ENCODE assay signal across 7 cellular contexts in genomic region chr11:78464787-78465168, GRCh38. TPM values are rescaled to one million over a fixed set of nuclear protein-coding genes. Genes with fewer than 3 reads are reported as not detected.
A peak's percentile ranks its signal among the peaks of the same experiment; 100 is the strongest.
DNase-seq lines count a peak whose midpoint lies in the region; ATAC-seq and TF ChIP-seq lines count a peak whose summit lies in the region.
"Not testable (repeated sequence)": the region's sequence is repeated elsewhere in the genome, so short reads cannot be mapped to it uniquely, and the experiment has no call there.

No MANE protein-coding gene starts in this region.

- H2AFZ ChIP-seq in OCI-LY1 (ENCODE audit: low read length) = not testable (repeated sequence)

- H3K36me3 Mint-ChIP-seq in CD8-positive, alpha-beta memory T cell = peaks cover 6 to 42% (median 26%) of the 10 kb centered on the region in 3 donors
- peaks cover 47% of the 10 kb centered on the region for H3K36me3 Mint-ChIP-seq in T-helper 2 cell treated with Interferon-gamma antibody and Interleukin-4, amounts not matched to agents 5 μg/mL and 100 μg/mL, for 36 hours (ENCODE audit: low read depth)
- peaks cover 58% of the 10 kb centered on the region for H3K36me3 Mint-ChIP-seq in activated T-cell treated with anti-CD3 and anti-CD28 coated beads, Interleukin-2, amount 50 U/mL, for 24 hours (ENCODE audit: low read depth)
- peaks cover 16% of the 10 kb centered on the region for H3K36me3 Mint-ChIP-seq in central memory CD8-positive, alpha-beta T cell (ENCODE audit: insufficient read depth)
- peaks cover 24% of the 10 kb centered on the region for H3K36me3 Mint-ChIP-seq in memory B cell
- H3K36me3 Mint-ChIP-seq in stimulated activated memory B cell treated with anti-CD40 and anti-IgM and Interleukin-4, amounts not matched to agents 10 μg/mL and 1 μg/mL and 100 μg/mL, for 72 hours = peaks cover 46% of the 10 kb centered on the region

- POLR2A ChIA-PET in CD8-positive, alpha-beta memory T cell (lab: Charles Lee) = interaction anchor here (2.4 kb wide), 1 partner anchor 49 kb away, joined by 5 read pairs; no protein-coding TSS in a partner anchor

- not testable (repeated sequence) for H4K20me1 ChIP-seq in OCI-LY1 (ENCODE audit: insufficient read depth, low read length)

- not testable (repeated sequence) for H3K9me3 ChIP-seq in CD8-positive, alpha-beta memory T cell (ENCODE audit: low read length); OCI-LY1 (ENCODE audit: low read length)

- DNase-seq in CD8-positive, alpha-beta memory T cell = peak in 1 of 5 donors; percentile 3
- DNase-seq in T-helper 2 cell treated with Interferon-gamma antibody and Interleukin-4, amounts not matched to agents 5 μg/mL and 100 μg/mL, for 36 hours (ENCODE audit: low spot score); activated T-cell treated with anti-CD3 and anti-CD28 coated beads, Interleukin-2, amount 50 U/mL, for 24 hours; central memory CD8-positive, alpha-beta T cell (ENCODE audit: low spot score in 2 of 2); memory B cell (ENCODE audit: low spot score in 2 of 2): not testable (repeated sequence)

- CTCF ChIA-PET in CD8-positive, alpha-beta memory T cell (lab: Charles Lee) = interaction anchor here (1.7 kb wide), 1 partner anchor 49 kb away, joined by 5 read pairs; no protein-coding TSS in a partner anchor

- peak overlapping the region; percentile 67; the same call in 1 of the 2 replicates for H3K4me2 ChIP-seq in OCI-LY1 (ENCODE audit: low read length)

- H3K9ac ChIP-seq in OCI-LY1 (ENCODE audit: low read length) = peak overlapping the region; percentile 64; the same call in 1 of the 2 replicates

- H3K9me3 Mint-ChIP-seq in CD8-positive, alpha-beta memory T cell; T-helper 2 cell treated with Interferon-gamma antibody and Interleukin-4, amounts not matched to agents 5 μg/mL and 100 μg/mL, for 36 hours; activated T-cell treated with anti-CD3 and anti-CD28 coated beads, Interleukin-2, amount 50 U/mL, for 24 hours; central memory CD8-positive, alpha-beta T cell; memory B cell; stimulated activated memory B cell treated with anti-CD40 and anti-IgM and Interleukin-4, amounts not matched to agents 10 μg/mL and 1 μg/mL and 100 μg/mL, for 72 hours: not testable (repeated sequence)

- H3K27me3 Mint-ChIP-seq in CD8-positive, alpha-beta memory T cell; T-helper 2 cell treated with Interferon-gamma antibody and Interleukin-4, amounts not matched to agents 5 μg/mL and 100 μg/mL, for 36 hours (ENCODE audit: low read depth); activated T-cell treated with anti-CD3 and anti-CD28 coated beads, Interleukin-2, amount 50 U/mL, for 24 hours; central memory CD8-positive, alpha-beta T cell; memory B cell; stimulated activated memory B cell treated with anti-CD40 and anti-IgM and Interleukin-4, amounts not matched to agents 10 μg/mL and 1 μg/mL and 100 μg/mL, for 72 hours: not testable (repeated sequence)

- H3F3A ChIP-seq in OCI-LY1 (ENCODE audit: insufficient read depth, low read length) = not testable (repeated sequence)

- peak overlapping the region in 3 of 7 donors; percentile 7 to 76 (median 35) for H3K4me3 Mint-ChIP-seq in CD8-positive, alpha-beta memory T cell
- H3K4me3 Mint-ChIP-seq in T-helper 2 cell treated with Interferon-gamma antibody and Interleukin-4, amounts not matched to agents 5 μg/mL and 100 μg/mL, for 36 hours; activated T-cell treated with anti-CD3 and anti-CD28 coated beads, Interleukin-2, amount 50 U/mL, for 24 hours; stimulated activated memory B cell treated with anti-CD40 and anti-IgM and Interleukin-4, amounts not matched to agents 10 μg/mL and 1 μg/mL and 100 μg/mL, for 72 hours: not testable (repeated sequence)
- peak overlapping the region; percentile 9 for H3K4me3 Mint-ChIP-seq in central memory CD8-positive, alpha-beta T cell
- peak overlapping the region; percentile 51 for H3K4me3 Mint-ChIP-seq in memory B cell

- not testable (repeated sequence) for H3K27ac ChIP-seq in CD8-positive, alpha-beta memory T cell (ENCODE audit: low read depth, low read length)
- peak overlapping the region; percentile 94 for H3K27ac ChIP-seq in OCI-LY1 (ENCODE audit: low read depth, low read length, poor library complexity, severe bottlenecking)

- peak overlapping the region in 5 of 8 donors; percentile 21 to 95 (median 87) for H3K27ac Mint-ChIP-seq in CD8-positive, alpha-beta memory T cell
- peak overlapping the region; percentile 89 for H3K27ac Mint-ChIP-seq in T-helper 2 cell treated with Interferon-gamma antibody and Interleukin-4, amounts not matched to agents 5 μg/mL and 100 μg/mL, for 36 hours
- H3K27ac Mint-ChIP-seq in activated T-cell treated with anti-CD3 and anti-CD28 coated beads, Interleukin-2, amount 50 U/mL, for 24 hours = peak overlapping the region; percentile 58
- peak overlapping the region; percentile 93 for H3K27ac Mint-ChIP-seq in central memory CD8-positive, alpha-beta T cell (ENCODE audit: low read depth)
- H3K27ac Mint-ChIP-seq in memory B cell = peak overlapping the region; percentile 97
- H3K27ac Mint-ChIP-seq in stimulated activated memory B cell treated with anti-CD40 and anti-IgM and Interleukin-4, amounts not matched to agents 10 μg/mL and 1 μg/mL and 100 μg/mL, for 72 hours = peak overlapping the region; percentile 84

- H3K4me3 ChIP-seq in CD8-positive, alpha-beta memory T cell (ENCODE audit: low read length) = not testable (repeated sequence)
- H3K4me3 ChIP-seq in OCI-LY1 (ENCODE audit: low read depth, low read length, poor library complexity, severe bottlenecking) = peak overlapping the region; percentile 37

- H3K4me1 ChIP-seq in CD8-positive, alpha-beta memory T cell (ENCODE audit: insufficient read depth, low read length) = peaks cover 10% of the 10 kb centered on the region
- peaks cover 21% of the 10 kb centered on the region for H3K4me1 ChIP-seq in OCI-LY1 (ENCODE audit: insufficient read depth, low read length, severe bottlenecking)

- H3K4me1 Mint-ChIP-seq in CD8-positive, alpha-beta memory T cell = peaks cover 14 to 24% (median 19%) of the 10 kb centered on the region in 3 donors
- peaks cover 44% of the 10 kb centered on the region for H3K4me1 Mint-ChIP-seq in T-helper 2 cell treated with Interferon-gamma antibody and Interleukin-4, amounts not matched to agents 5 μg/mL and 100 μg/mL, for 36 hours (ENCODE audit: low read depth)
- H3K4me1 Mint-ChIP-seq in activated T-cell treated with anti-CD3 and anti-CD28 coated beads, Interleukin-2, amount 50 U/mL, for 24 hours (ENCODE audit: low read depth) = peaks cover 29% of the 10 kb centered on the region
- peaks cover 17% of the 10 kb centered on the region for H3K4me1 Mint-ChIP-seq in central memory CD8-positive, alpha-beta T cell
- peaks cover 23% of the 10 kb centered on the region for H3K4me1 Mint-ChIP-seq in memory B cell
- peaks cover 28% of the 10 kb centered on the region for H3K4me1 Mint-ChIP-seq in stimulated activated memory B cell treated with anti-CD40 and anti-IgM and Interleukin-4, amounts not matched to agents 10 μg/mL and 1 μg/mL and 100 μg/mL, for 72 hours

- H3K79me2 ChIP-seq in OCI-LY1 (ENCODE audit: insufficient read depth, low read length) = not testable (repeated sequence)

- ATAC-seq in central memory CD8-positive, alpha-beta T cell (replicated peaks; ENCODE audit: extremely low read depth, poor library complexity, severe bottlenecking); memory B cell (ENCODE audit: low read depth); stimulated activated memory B cell treated with anti-CD40 and anti-IgM and Interleukin-4, amounts not matched to agents 10 μg/mL and 1 μg/mL and 100 μg/mL, for 72 hours: not testable (repeated sequence)

- TF ChIP-seq CTCF in OCI-LY1 (IDR thresholded peaks at IDR 0.05; ENCODE audit: low read length) = not testable (repeated sequence)

- not testable (repeated sequence) for H3K9me2 ChIP-seq in OCI-LY1 (ENCODE audit: low read depth, low read length)

- not testable (repeated sequence) for H3K36me3 ChIP-seq in CD8-positive, alpha-beta memory T cell (ENCODE audit: insufficient read depth, low read length)
- H3K36me3 ChIP-seq in OCI-LY1 (ENCODE audit: insufficient read depth, low read length) = peaks cover 15% of the 10 kb centered on the region

- H3K27me3 ChIP-seq in CD8-positive, alpha-beta memory T cell (ENCODE audit: insufficient read depth, low read length, poor library complexity, severe bottlenecking); OCI-LY1 (ENCODE audit: insufficient read depth, low read length): not testable (repeated sequence)

RNA-seq across cellular contexts. Expression of gene GAB2, which starts 47.2 kb away (rescaled TPM):
- 1 to 10 TPM; 2.9 to 4.3 TPM for total RNA-seq in CD8-positive, alpha-beta memory T cell
- not detected for polyA plus RNA-seq in CD8-positive, alpha-beta memory T cell
